21 cellular contexts compared by ENCODE assay signal in the genomic region with DNA sequence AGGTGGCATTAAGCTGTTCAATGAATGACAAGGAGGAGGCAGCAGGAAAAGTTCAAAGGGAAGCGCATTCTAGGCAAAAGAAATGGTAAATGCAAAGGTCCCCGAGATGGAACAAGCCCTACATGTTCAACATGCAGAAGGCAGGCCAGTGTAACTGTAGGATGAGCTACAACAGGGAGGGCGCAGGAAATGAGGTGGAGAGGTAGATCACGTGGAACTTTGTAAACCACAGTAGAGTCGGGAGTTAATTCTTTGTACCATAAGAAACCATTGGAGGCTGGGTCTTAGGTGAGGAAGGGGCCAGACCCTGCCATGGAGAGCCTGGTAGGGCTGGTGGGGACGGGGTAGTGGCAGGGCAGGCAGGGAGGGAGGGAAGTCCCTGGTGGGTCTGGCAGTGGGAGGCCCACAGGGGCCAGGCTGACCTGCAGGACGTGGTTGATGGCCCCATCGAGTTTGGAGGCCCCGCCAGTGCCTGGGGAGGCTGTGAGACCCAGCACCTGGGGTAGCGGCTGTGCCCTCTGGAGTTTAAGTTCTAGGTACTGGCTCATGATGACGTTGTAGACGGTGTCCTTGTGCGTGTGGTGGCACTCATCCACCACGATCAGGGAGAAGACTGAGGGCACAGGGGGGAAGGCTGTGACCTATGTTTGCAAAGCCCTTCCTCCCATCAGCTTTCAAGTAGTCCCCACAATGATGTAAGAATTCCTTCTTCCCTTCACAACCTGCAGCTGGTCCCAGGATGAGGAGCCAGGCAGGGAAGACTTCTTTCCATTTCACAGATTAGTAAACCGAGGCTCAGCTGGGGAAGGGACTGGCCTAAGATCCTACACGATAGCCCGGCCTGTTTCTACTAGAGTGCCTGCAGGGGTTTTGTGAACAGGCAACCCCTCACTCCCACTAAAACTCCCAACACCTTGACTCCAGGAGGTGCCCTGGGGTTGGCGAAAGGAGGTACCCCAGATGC. TPM values are rescaled to one million over a fixed set of nuclear protein-coding genes. Genes with fewer than 3 reads are reported as not detected.
DNase-seq lines count a peak whose midpoint lies in the region; ATAC-seq and TF ChIP-seq lines count a peak whose summit lies in the region.
"Had no signal": no experiment of that assay in that cellular context is flagged by ENCODE, and none has a peak within 500 bp of the region (broad histone marks: within the 10 kb centered on the region; RNA-seq: fewer than 3 reads in every experiment).

No MANE protein-coding gene starts in this region.

- H3K4me1 ChIP-seq in rectal smooth muscle tissue (ENCODE audit: control insufficient read depth, insufficient read depth, low read length): peaks cover 12% of the 10 kb centered on the region

- intact Hi-C loops in activated CD4-positive, alpha-beta T cell treated with anti-CD3 and anti-CD28 coated beads, Interleukin-2, amount 10 ng/mL, durations not matched to agents 24 days and 14 days (cut with micrococcal nuclease): loop anchor here (5.0 kb wide), 1 partner anchor 72 kb away; the partner anchor contains the start of gene KCNH4

- peak overlapping the region; percentile 94 for H3K4me3 Mint-ChIP-seq in activated CD4-positive, alpha-beta T cell treated with anti-CD3 and anti-CD28 coated beads, Interleukin-2, amount 10 ng/mL, durations not matched to agents 24 days and 14 days
- H3K4me3 Mint-ChIP-seq in effector memory CD8-positive, alpha-beta T cell: peak overlapping the region; percentile 36 to 41

- H3K27ac ChIP-seq in RWPE1: peak overlapping the region; percentile 90
- H3K27ac ChIP-seq in rectal smooth muscle tissue (ENCODE audit: low read depth, low read length): peak overlapping the region; percentile 96
- H3K27ac ChIP-seq: HL-60, parathyroid adenoma, WERI-Rb-1 had no signal

- no peak for TF ChIP-seq CTCF in RWPE1 (conservative IDR thresholded peaks at IDR 0.05; ENCODE audit: low read depth)

- POLR2A ChIA-PET in RWPE1 (lab: Yijun Ruan, JAX; ENCODE audit: low non-redundant PET): interaction anchor here (0.6 to 1.2 kb wide), 2 partner anchors 10 to 96 kb away, joined by 4 to 9 read pairs; no protein-coding TSS in a partner anchor

- H3K4me1 Mint-ChIP-seq in activated CD4-positive, alpha-beta T cell treated with anti-CD3 and anti-CD28 coated beads, Interleukin-2, amount 10 ng/mL, durations not matched to agents 24 days and 14 days: peaks cover 41% of the 10 kb centered on the region
- peaks cover 21 to 31% of the 10 kb centered on the region in 2 donors for H3K4me1 Mint-ChIP-seq in effector memory CD8-positive, alpha-beta T cell (ENCODE audit: low read depth in 2 of 2)

- no peaks in the 10 kb centered on the region for H3K36me3 ChIP-seq in rectal smooth muscle tissue (ENCODE audit: control insufficient read depth, insufficient read depth, low read length)

- no peaks in the 10 kb centered on the region for H3K27me3 ChIP-seq in rectal smooth muscle tissue (ENCODE audit: control insufficient read depth, insufficient read depth, low read length)
- H3K27me3 ChIP-seq: body of pancreas, dorsolateral prefrontal cortex, esophagus squamous epithelium, heart right ventricle had no signal

- H3K27ac Mint-ChIP-seq in activated CD4-positive, alpha-beta T cell treated with anti-CD3 and anti-CD28 coated beads, Interleukin-2, amount 10 ng/mL, durations not matched to agents 24 days and 14 days: peak overlapping the region; percentile 93
- H3K27ac Mint-ChIP-seq in effector memory CD8-positive, alpha-beta T cell: peak overlapping the region; percentile 18 to 76

- DNase-seq in activated CD4-positive, alpha-beta T cell treated with anti-CD3 and anti-CD28 coated beads, Interleukin-2, amount 10 ng/mL, durations not matched to agents 24 days and 14 days: peak; percentile 78
- no peak for DNase-seq in activated CD4-positive, alpha-beta T cell treated with anti-CD3 and anti-CD28 coated beads, Interleukin-2, amount 50 U/mL, for 48 hours
- DNase-seq in RWPE1 (ENCODE audit: low spot score) (no peak), H4 (ENCODE audit: low spot score) (no peak), T1000 (lab: John Stamatoyannopoulos, UW) (no peak)
- no peak for DNase-seq in effector memory CD8-positive, alpha-beta T cell
- DNase-seq: body of pancreas, dorsolateral prefrontal cortex, esophagus squamous epithelium, GDM1, heart right ventricle, kidney, midbrain, NCI-H1694 treated with DMSO at 0.1 percent for 48 hours, NCI-H524 had no signal

- no peaks in the 10 kb centered on the region for H3K9me3 Mint-ChIP-seq in activated CD4-positive, alpha-beta T cell treated with anti-CD3 and anti-CD28 coated beads, Interleukin-2, amount 10 ng/mL, durations not matched to agents 24 days and 14 days
- H3K9me3 Mint-ChIP-seq in effector memory CD8-positive, alpha-beta T cell: no peaks in the 10 kb centered on the region

- no peaks in the 10 kb centered on the region for H3K27me3 Mint-ChIP-seq in activated CD4-positive, alpha-beta T cell treated with anti-CD3 and anti-CD28 coated beads, Interleukin-2, amount 10 ng/mL, durations not matched to agents 24 days and 14 days
- H3K27me3 Mint-ChIP-seq in effector memory CD8-positive, alpha-beta T cell: no peaks in the 10 kb centered on the region

- H3K4me3 ChIP-seq in rectal smooth muscle tissue (ENCODE audit: low read length): peak overlapping the region; percentile 74
- H3K4me3 ChIP-seq: body of pancreas had no signal

- no peak for ATAC-seq in effector memory CD8-positive, alpha-beta T cell (replicated peaks)
- ATAC-seq in HG03139 (IDR thresholded peaks at IDR 0.05; ENCODE audit: unreplicated experiment): no peak
- ATAC-seq: body of pancreas, heart right ventricle had no signal

- peaks cover 46% of the 10 kb centered on the region for H3K36me3 Mint-ChIP-seq in activated CD4-positive, alpha-beta T cell treated with anti-CD3 and anti-CD28 coated beads, Interleukin-2, amount 10 ng/mL, durations not matched to agents 24 days and 14 days (ENCODE audit: low read depth)
- peaks cover 27% of the 10 kb centered on the region for H3K36me3 Mint-ChIP-seq in effector memory CD8-positive, alpha-beta T cell (ENCODE audit: insufficient read depth)

- no peak overlapping the region for H3K9ac ChIP-seq in rectal smooth muscle tissue (ENCODE audit: low read length)
- H3K9ac ChIP-seq: parathyroid adenoma had no signal

- CTCF ChIA-PET in RWPE1 (lab: Yijun Ruan, JAX): interaction anchor here (0.5 to 1.0 kb wide), 4 partner anchors 9 to 656 kb away, joined by 3 read pairs; no protein-coding TSS in a partner anchor

RNA-seq across cellular contexts. Expression of gene DHX58, which starts 1.9 kb away (rescaled TPM):
- 22.9 and 25.8 TPM in 2 replicates for total RNA-seq in activated CD4-positive, alpha-beta T cell treated with anti-CD3 and anti-CD28 coated beads, Interleukin-2, amount 10 ng/mL, durations not matched to agents 24 days and 14 days
- total RNA-seq in H4 (2014; rRNA removed; shearing (Covaris generic)): 7.5 and 7.7 TPM in 2 replicates

RNA-seq across cellular contexts. Expression of gene KAT2A, which starts 10.6 kb away (rescaled TPM):
- 76.6 and 77.4 TPM in 2 replicates for total RNA-seq in activated CD4-positive, alpha-beta T cell treated with anti-CD3 and anti-CD28 coated beads, Interleukin-2, amount 10 ng/mL, durations not matched to agents 24 days and 14 days
- total RNA-seq in H4 (2014; rRNA removed; shearing (Covaris generic)): 7.5 and 16.7 TPM in 2 replicates

RNA-seq across cellular contexts. Expression of gene HSPB9, which starts 12.0 kb away (rescaled TPM):
- total RNA-seq in activated CD4-positive, alpha-beta T cell treated with anti-CD3 and anti-CD28 coated beads, Interleukin-2, amount 10 ng/mL, durations not matched to agents 24 days and 14 days: not detected in 2 replicates
- total RNA-seq in H4 (2014; rRNA removed; shearing (Covaris generic)): not detected in 2 replicates
- total RNA-seq: A172, esophagus squamous epithelium, kidney had no signal

RNA-seq across cellular contexts. Expression of gene ZNF385C, which starts 12.3 kb away (rescaled TPM):
- 0.16 TPM in 1 of 2 replicates, not detected in the other for total RNA-seq in activated CD4-positive, alpha-beta T cell treated with anti-CD3 and anti-CD28 coated beads, Interleukin-2, amount 10 ng/mL, durations not matched to agents 24 days and 14 days
- 0.04 TPM in 1 of 2 replicates, not detected in the other for total RNA-seq in H4 (2014; rRNA removed; shearing (Covaris generic))
- total RNA-seq: A172 had no signal

RNA-seq across cellular contexts. Expression of gene RAB5C, which starts 44.2 kb away (rescaled TPM):
- 55.8 and 64.6 TPM in 2 replicates for total RNA-seq in activated CD4-positive, alpha-beta T cell treated with anti-CD3 and anti-CD28 coated beads, Interleukin-2, amount 10 ng/mL, durations not matched to agents 24 days and 14 days
- total RNA-seq in H4 (2014; rRNA removed; shearing (Covaris generic)): 67.3 and 79.9 TPM in 2 replicates
